Comparison of ENCODE assay signal across 9 cellular contexts in the genomic region with DNA sequence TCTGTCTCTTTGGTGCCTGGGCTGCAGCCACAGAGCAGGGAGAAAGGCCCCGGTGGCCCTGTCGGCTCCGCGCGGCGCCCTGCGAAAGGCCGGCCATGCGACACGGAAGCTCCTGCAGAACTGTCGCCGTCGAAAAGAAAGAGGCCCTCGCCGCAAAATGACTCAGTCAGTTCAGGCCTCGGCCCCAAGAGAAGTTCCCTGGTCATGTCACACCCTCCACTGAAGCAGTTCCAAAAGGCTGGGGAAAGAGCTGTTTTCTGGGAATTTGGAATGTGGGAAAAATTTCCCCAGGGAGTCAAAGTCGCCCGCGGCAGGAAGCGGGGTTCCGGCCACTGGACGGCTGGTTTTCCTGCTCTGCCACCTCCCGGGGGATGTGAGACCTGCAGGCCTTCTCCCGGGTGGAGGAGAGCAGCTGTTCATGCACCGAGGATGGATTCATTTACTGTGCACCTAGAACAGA.
DNase-seq lines count a peak whose midpoint lies in the region; ATAC-seq, FAIRE-seq and TF ChIP-seq lines count a peak whose summit lies in the region.
"Had no signal": no experiment of that assay in that cellular context is flagged by ENCODE, and none has a peak within 500 bp of the region (broad histone marks: within the 10 kb centered on the region; RNA-seq: fewer than 3 reads in every experiment).

No MANE protein-coding gene starts in this region.

- no peak for TF ChIP-seq POLR2A in GM12891 (IDR thresholded peaks at IDR 0.05; ENCODE audit: low read depth, low read length)

- peaks cover 0 to 18% (median 9%) of the 10 kb centered on the region in 9 donors for H3K4me1 ChIP-seq in heart right ventricle
- no peaks in the 10 kb centered on the region for H3K4me1 ChIP-seq in psoas muscle

- TF ChIP-seq CTCF in WI38 (IDR thresholded peaks at IDR 0.05; ENCODE audit: low read depth, low read length): peak; percentile 31; the same call in 1 of the 2 replicates
- peak; percentile 34 to 83 (median 57) for TF ChIP-seq CTCF in heart right ventricle (IDR thresholded peaks at IDR 0.05)
- peak; percentile 46 for TF ChIP-seq CTCF in psoas muscle (IDR thresholded peaks at IDR 0.05)

- H3K27ac ChIP-seq in heart right ventricle (peak overlapping the region in 9 of 10 donors; percentile 36 to 84 (median 74)), psoas muscle (peak overlapping the region; percentile 18)

- intact Hi-C loops in heart right ventricle (cut with DNase I): loop anchor here in 3 of 10 donors (5.0 to 10.0 kb wide), 3 partner anchors 323 to 813 kb away; no protein-coding TSS in a partner anchor
- intact Hi-C loops in psoas muscle (cut with DNase I): no loop called here

- WGBS in heart right ventricle, 2 donors: 33 to 41% methylated on average over 25 of the region's 25 CpGs
- 44 to 48% (median 45%) methylated on average over 25 of the region's 25 CpGs for whole genome bisulfite sequencing in psoas muscle, 3 donors

- H3K4me3 ChIP-seq in WI38 (ENCODE audit: low read depth, low read length) (no peak overlapping the region), heart right ventricle (peak overlapping the region in 6 of 10 donors; percentile 12 to 44 (median 31)), psoas muscle (no peak overlapping the region)

- no peak for FAIRE-seq in GM12891 (lab: Jason Lieb, UNC)

- H3K27me3 ChIP-seq in heart right ventricle (peaks cover 0 to 5% (median 0%) of the 10 kb centered on the region in 7 donors), psoas muscle (ENCODE audit: insufficient read depth in 3 of 3, low read length in 2 of 3) (peaks cover 0 to 8% (median 0%) of the 10 kb centered on the region in 3 donors)

- DNase-seq in EL: peak; percentile 68
- DNase-seq in heart right ventricle: peak; percentile 73 to 75
- peak; percentile 58 to 66 for DNase-seq in psoas muscle
- no peak for DNase-seq in stimulated activated CD4-positive, alpha-beta T cell treated with anti-CD3 and anti-CD28 coated beads, Interleukin-15, amount 100 ng/mL, for 24 hours
- DNase-seq in GM12891 (ENCODE audit: insufficient read length, low spot score): no peak
- DNase-seq: naive thymus-derived CD8-positive, alpha-beta T cell had no signal

- H3K9me3 ChIP-seq in heart right ventricle (no peaks in the 10 kb centered on the region), psoas muscle (no peaks in the 10 kb centered on the region)

- H3K36me3 ChIP-seq in heart right ventricle (no peaks in the 10 kb centered on the region), psoas muscle (ENCODE audit: insufficient read depth in 1 of 2, low read depth in 1 of 2) (no peaks in the 10 kb centered on the region)

- peak; percentile 69 to 94 (median 78) for ATAC-seq in heart right ventricle
- peak in 3 of 4 donors; percentile 29 to 74 (median 74) for ATAC-seq in psoas muscle
- no peak for ATAC-seq in GM19397 (IDR thresholded peaks at IDR 0.05; ENCODE audit: unreplicated experiment)
- no peak for ATAC-seq in HG03439 (IDR thresholded peaks at IDR 0.05; ENCODE audit: unreplicated experiment)
- ATAC-seq: naive thymus-derived CD8-positive, alpha-beta T cell had no signal

TF ChIP-seq in GM12891, 5 proteins besides CTCF, POLR2A, EP300 and RAD21:
- TF ChIP-seq POU2F2 (IDR thresholded peaks at IDR 0.05; ENCODE audit: low read depth, low read length) (no peak), TAF1 (IDR thresholded peaks at IDR 0.05; ENCODE audit: low read depth, low read length) (no peak), POLR2AphosphoS5 (IDR thresholded peaks at IDR 0.05; ENCODE audit: low read depth, low read length) (no peak), SPI1 (IDR thresholded peaks at IDR 0.05; ENCODE audit: low read depth, low read length) (no peak), PAX5 (IDR thresholded peaks at IDR 0.05; ENCODE audit: insufficient read depth, low read length, severe bottlenecking) (no peak)

Comparison
In these comparisons a context has a peak if more than half of its experiments do, and no peak if none do; other contexts are left out.
1. DNase-seq: peak in EL (single experiment), heart right ventricle (2 of 2) and psoas muscle (2 of 2); none in stimulated activated CD4-positive, alpha-beta T cell treated with anti-CD3 and anti-CD28 coated beads, Interleukin-15, amount 100 ng/mL, for 24 hours (single experiment) and GM12891 (single experiment).
2. H3K4me3 ChIP-seq: peak in heart right ventricle (6 of 10); none in WI38 (single experiment) and psoas muscle (single experiment).
3. ATAC-seq: peak in heart right ventricle (8 of 8) and psoas muscle (3 of 4); none in GM19397 (single experiment) and HG03439 (single experiment).
4. Peak in every context shown above with its lines, with median percentiles within 50 percentile points of each other: CTCF ChIP-seq.